In the genomic region with DNA sequence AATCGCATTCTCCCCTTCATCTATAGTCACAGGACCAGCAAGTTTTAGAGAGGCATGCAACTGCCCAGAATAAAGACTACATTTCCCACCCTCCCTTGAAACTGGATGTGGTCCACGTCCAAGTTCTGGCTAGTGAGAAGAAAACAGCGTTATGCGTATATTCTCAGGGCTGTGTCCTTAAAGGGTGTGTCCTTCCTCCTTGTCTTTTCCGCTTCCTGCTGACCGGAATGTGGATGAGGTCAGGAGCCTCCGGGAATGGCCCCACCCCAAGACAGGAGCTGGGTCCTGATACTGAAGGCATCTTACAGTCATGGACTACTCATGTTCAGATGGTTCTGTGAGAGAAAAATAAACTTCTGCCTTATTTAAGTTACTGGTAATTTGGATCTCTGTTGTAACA, we compare ENCODE assay signal across 19 cellular contexts. TPM values are rescaled to one million over a fixed set of nuclear protein-coding genes. Genes with fewer than 3 reads are reported as not detected.
A peak's percentile ranks its signal among the peaks of the same experiment; 100 is the strongest.
DNase-seq lines count a peak whose midpoint lies in the region; ATAC-seq and TF ChIP-seq lines count a peak whose summit lies in the region.
"Had no signal": no experiment of that assay in that cellular context is flagged by ENCODE, and none has a peak within 500 bp of the region (broad histone marks: within the 10 kb centered on the region; RNA-seq: fewer than 3 reads in every experiment).

No MANE protein-coding gene starts in this region.

- H3K4me1 Mint-ChIP-seq in activated T-helper 1 cell treated with anti-CD3 and anti-CD28 coated beads, Interleukin-12 subunit alpha, Interleukin-12 subunit beta, Interleukin-2, Interleukin-4 antibody, amounts not matched to agents 30 ng/mL and 10 ng/mL and 1 ng/mL, durations not matched to agents 14 hours and 24 hours and 36 hours (ENCODE audit: low read depth), result no peaks in the 10 kb centered on the region
- H3K4me1 Mint-ChIP-seq: activated CD4-positive, alpha-beta T cell treated with anti-CD3 and anti-CD28 coated beads, Interleukin-2, amount 10 ng/mL, durations not matched to agents 24 days and 14 days had no signal

- CTCF ChIA-PET in HCT116 (lab: Charles Lee), result no interaction called here

- no peak for TF ChIP-seq POLR2A in HCT116 (IDR thresholded peaks at IDR 0.05; ENCODE audit: borderline replicate concordance, extremely low read depth, insufficient read depth, insufficient read length)
- TF ChIP-seq POLR2A in body of pancreas (IDR thresholded peaks at IDR 0.05), result no peak
- TF ChIP-seq POLR2A in heart left ventricle (IDR thresholded peaks at IDR 0.05), result no peak

- ATAC-seq in HCT116, result peak; percentile 75
- ATAC-seq in body of pancreas, result peak; percentile 58
- peak; percentile 69 to 98 (median 94) for ATAC-seq in heart left ventricle
- peak; percentile 38 for ATAC-seq in sciatic nerve
- ATAC-seq: Panc1; stimulated activated memory B cell treated with anti-CD40 and anti-IgM and Interleukin-4, amounts not matched to agents 10 μg/mL and 1 μg/mL and 100 μg/mL, for 72 hours had no signal

- H2AFZ ChIP-seq in HCT116 (ENCODE audit: low read depth, low read length, poor library complexity, severe bottlenecking), result peak overlapping the region; percentile 85
- no peak overlapping the region for H2AFZ ChIP-seq in Karpas-422 (ENCODE audit: low read length)

- H3K36me3 ChIP-seq in HCT116 (ENCODE audit: control insufficient read depth in 1 of 2, insufficient read depth in 2 of 2, low read length in 2 of 2), result no peaks in the 10 kb centered on the region
- H3K36me3 ChIP-seq in body of pancreas (replicated peaks in 1 of 2; ENCODE audit: insufficient read depth in 1 of 2, low read depth in 2 of 2), result no peaks in the 10 kb centered on the region
- H3K36me3 ChIP-seq in heart left ventricle, result no peaks in the 10 kb centered on the region
- no peaks in the 10 kb centered on the region for H3K36me3 ChIP-seq in Karpas-422 (ENCODE audit: insufficient read depth, low read length)
- H3K36me3 ChIP-seq in tibial artery, result no peaks in the 10 kb centered on the region
- H3K36me3 ChIP-seq: BLaER1 had no signal

- H4K20me1 ChIP-seq in HCT116 (ENCODE audit: insufficient read depth), result no peaks in the 10 kb centered on the region
- no peaks in the 10 kb centered on the region for H4K20me1 ChIP-seq in Karpas-422 (ENCODE audit: insufficient read depth, low read depth, low read length)
- H4K20me1 ChIP-seq: BLaER1 had no signal

- H3K9me2 ChIP-seq in HCT116 (ENCODE audit: insufficient read depth), result no peaks in the 10 kb centered on the region
- H3K9me2 ChIP-seq in Karpas-422 (replicated peaks; ENCODE audit: insufficient read depth, low read length), result no peaks in the 10 kb centered on the region

- no peak overlapping the region for H3K27ac Mint-ChIP-seq in activated T-helper 1 cell treated with anti-CD3 and anti-CD28 coated beads, Interleukin-12 subunit alpha, Interleukin-12 subunit beta, Interleukin-2, Interleukin-4 antibody, amounts not matched to agents 30 ng/mL and 10 ng/mL and 1 ng/mL, durations not matched to agents 14 hours and 24 hours and 36 hours
- H3K27ac Mint-ChIP-seq: activated CD4-positive, alpha-beta T cell treated with anti-CD3 and anti-CD28 coated beads, Interleukin-2, amount 10 ng/mL, durations not matched to agents 24 days and 14 days; activated T-helper 2 cell treated with anti-CD3 and anti-CD28 coated beads, Interferon-gamma antibody, Interleukin-2, Interleukin-4, amounts not matched to agents 10 μg/mL and 5 μg/mL and 100 μg/mL, durations not matched to agents 14 hours and 24 hours and 36 hours; progenitor cell of endocrine pancreas; T-helper 2 cell treated with Interferon-gamma antibody and Interleukin-4, amounts not matched to agents 5 μg/mL and 100 μg/mL, for 36 hours had no signal

- no peaks in the 10 kb centered on the region for H3K36me3 Mint-ChIP-seq in activated T-helper 1 cell treated with anti-CD3 and anti-CD28 coated beads, Interleukin-12 subunit alpha, Interleukin-12 subunit beta, Interleukin-2, Interleukin-4 antibody, amounts not matched to agents 30 ng/mL and 10 ng/mL and 1 ng/mL, durations not matched to agents 14 hours and 24 hours and 36 hours (ENCODE audit: low read depth)
- H3K36me3 Mint-ChIP-seq: stimulated activated memory B cell treated with anti-CD40 and anti-IgM and Interleukin-4, amounts not matched to agents 10 μg/mL and 1 μg/mL and 100 μg/mL, for 72 hours had no signal

- 61% methylated on average over 7 of the region's 7 CpGs for WGBS in body of pancreas, 2 donors
- 39 to 54% (median 51%) methylated on average over 7 of the region's 7 CpGs for WGBS in heart left ventricle, 4 donors

- H3K4me3 ChIP-seq in HCT116 (replicated peaks in 1 of 2; ENCODE audit: low read depth in 1 of 2, low read length in 2 of 2) (peak overlapping the region; percentile 8 to 40; a peak in 3 of 4 replicates), body of pancreas (no peak overlapping the region), heart left ventricle (no peak overlapping the region), Karpas-422 (ENCODE audit: low read length) (no peak overlapping the region), tibial artery (no peak overlapping the region)
- H3K4me3 ChIP-seq: BLaER1 had no signal

- H3K27me3 Mint-ChIP-seq in activated T-helper 1 cell treated with anti-CD3 and anti-CD28 coated beads, Interleukin-12 subunit alpha, Interleukin-12 subunit beta, Interleukin-2, Interleukin-4 antibody, amounts not matched to agents 30 ng/mL and 10 ng/mL and 1 ng/mL, durations not matched to agents 14 hours and 24 hours and 36 hours (ENCODE audit: insufficient read depth), result peaks cover 3% of the 10 kb centered on the region
- H3K27me3 Mint-ChIP-seq: activated CD4-positive, alpha-beta T cell treated with anti-CD3 and anti-CD28 coated beads, Interleukin-2, amount 10 ng/mL, durations not matched to agents 24 days and 14 days; stimulated activated memory B cell treated with anti-CD40 and anti-IgM and Interleukin-4, amounts not matched to agents 10 μg/mL and 1 μg/mL and 100 μg/mL, for 72 hours had no signal

- no peaks in the 10 kb centered on the region for H3K79me2 ChIP-seq in HCT116 (ENCODE audit: insufficient read depth, low read length)
- no peaks in the 10 kb centered on the region for H3K79me2 ChIP-seq in Karpas-422 (ENCODE audit: low read length)

- no peak overlapping the region for H3K27ac ChIP-seq in HCT116 (ENCODE audit: low read depth, low read length)
- no peak overlapping the region for H3K27ac ChIP-seq in body of pancreas
- peak overlapping the region in 9 of 12 donors; percentile 13 to 78 (median 44) for H3K27ac ChIP-seq in heart left ventricle
- H3K27ac ChIP-seq in Karpas-422 (ENCODE audit: low read length), result no peak overlapping the region
- no peak overlapping the region for H3K27ac ChIP-seq in tibial artery
- H3K27ac ChIP-seq: BLaER1 had no signal

- peaks cover 4 to 25% of the 10 kb centered on the region in 2 experiments; a peak in 3 of 4 replicates for H3K4me1 ChIP-seq in HCT116 (ENCODE audit: control insufficient read depth in 1 of 2, insufficient read depth in 2 of 2, low read length in 2 of 2)
- H3K4me1 ChIP-seq in body of pancreas, result no peaks in the 10 kb centered on the region
- peaks cover 0 to 14% (median 4%) of the 10 kb centered on the region in 12 donors for H3K4me1 ChIP-seq in heart left ventricle
- H3K4me1 ChIP-seq in Karpas-422 (ENCODE audit: low read length), result peaks cover 8% of the 10 kb centered on the region
- H3K4me1 ChIP-seq in tibial artery, result peaks cover 0 to 3% (median 0%) of the 10 kb centered on the region in 4 donors
- H3K4me1 ChIP-seq: BLaER1 had no signal

- TF ChIP-seq RAD21 in HCT116 (IDR thresholded peaks at IDR 0.05; ENCODE audit: low read depth), result no peak

- no peak overlapping the region for H3K9ac ChIP-seq in HCT116 (ENCODE audit: low read length)
- H3K9ac ChIP-seq in Karpas-422 (ENCODE audit: low read length), result no peak overlapping the region
- H3K9ac ChIP-seq: BLaER1 had no signal

- POLR2A ChIA-PET in HCT116 (lab: Charles Lee), result no interaction called here

- peak overlapping the region; percentile 55 for H3K4me2 ChIP-seq in HCT116 (ENCODE audit: low read length)
- no peak overlapping the region for H3K4me2 ChIP-seq in Karpas-422 (ENCODE audit: low read depth, low read length, poor library complexity, severe bottlenecking)
- H3K4me2 ChIP-seq: BLaER1 had no signal

- intact Hi-C loops in HCT116 (cut with micrococcal nuclease), result no loop called here
- intact Hi-C loops in body of pancreas (cut with DNase I), result no loop called here
- intact Hi-C loops in heart left ventricle (cut with DNase I), result loop anchor here in 2 of 10 donors (5.0 to 10.0 kb wide), 2 partner anchors 165 to 303 kb away; no protein-coding TSS in a partner anchor
- intact Hi-C loops in sciatic nerve (cut with DNase I), result no loop called here
- intact Hi-C loops in activated T-helper 1 cell treated with anti-CD3 and anti-CD28 coated beads, Interleukin-12 subunit alpha, Interleukin-12 subunit beta, Interleukin-2, Interleukin-4 antibody, amounts not matched to agents 30 ng/mL and 10 ng/mL and 1 ng/mL, durations not matched to agents 14 hours and 24 hours and 36 hours (cut with micrococcal nuclease), result no loop called here
- intact Hi-C loops in tibial artery (cut with DNase I; ENCODE audit: low total_unique reads), result no loop called here

- H3K27me3 ChIP-seq in HCT116 (ENCODE audit: insufficient read depth, low read length), result no peaks in the 10 kb centered on the region
- no peaks in the 10 kb centered on the region for H3K27me3 ChIP-seq in body of pancreas
- H3K27me3 ChIP-seq in heart left ventricle, result no peaks in the 10 kb centered on the region
- no peaks in the 10 kb centered on the region; the same call in 1 of the 2 replicates for H3K27me3 ChIP-seq in Karpas-422 (ENCODE audit: low read length)
- no peaks in the 10 kb centered on the region for H3K27me3 ChIP-seq in tibial artery
- H3K27me3 ChIP-seq: BLaER1 had no signal

- DNase-seq in HCT116 (ENCODE audit: low read depth, low spot score) (no peak), body of pancreas (no peak), heart left ventricle (peak in 4 of 5 donors; percentile 54 to 81 (median 57)), sciatic nerve (ENCODE audit: low spot score) (no peak), Karpas-422 (no peak), tibial artery (no peak), DMS53 (lab: John Stamatoyannopoulos, UW) (no peak)
- DNase-seq in activated T-helper 1 cell treated with anti-CD3 and anti-CD28 coated beads, Interleukin-12 subunit alpha, Interleukin-12 subunit beta, Interleukin-2, Interleukin-4 antibody, amounts not matched to agents 30 ng/mL and 10 ng/mL and 1 ng/mL, durations not matched to agents 14 hours and 24 hours and 36 hours (ENCODE audit: low spot score), result no peak
- DNase-seq: activated CD4-positive, alpha-beta T cell treated with anti-CD3 and anti-CD28 coated beads, Interleukin-2, amount 10 ng/mL, durations not matched to agents 24 days and 14 days; midbrain; NCI-H1417 treated with DMSO at 0.1 percent for 48 hours; NCI-H510A treated with DMSO at 0.1 percent for 48 hours; stimulated activated CD4-positive, alpha-beta T cell treated with anti-CD3 and anti-CD28 coated beads, Interleukin-4, amount 100 ng/mL, for 1 hour had no signal

- H3K9me3 ChIP-seq in HCT116 (ENCODE audit: control insufficient read depth in 1 of 2, insufficient read depth in 1 of 2, low read depth in 1 of 2, low read length in 2 of 2) (no peaks in the 10 kb centered on the region), body of pancreas (no peaks in the 10 kb centered on the region), heart left ventricle (peaks cover 0 to 6% (median 0%) of the 10 kb centered on the region in 12 donors), Karpas-422 (ENCODE audit: low read length) (no peaks in the 10 kb centered on the region), tibial artery (no peaks in the 10 kb centered on the region)
- H3K9me3 ChIP-seq: BLaER1 had no signal

- no peak overlapping the region for H3K4me3 Mint-ChIP-seq in activated T-helper 1 cell treated with anti-CD3 and anti-CD28 coated beads, Interleukin-12 subunit alpha, Interleukin-12 subunit beta, Interleukin-2, Interleukin-4 antibody, amounts not matched to agents 30 ng/mL and 10 ng/mL and 1 ng/mL, durations not matched to agents 14 hours and 24 hours and 36 hours
- H3K4me3 Mint-ChIP-seq: activated CD4-positive, alpha-beta T cell treated with anti-CD3 and anti-CD28 coated beads, Interleukin-2, amount 10 ng/mL, durations not matched to agents 24 days and 14 days; stimulated activated memory B cell treated with anti-CD40 and anti-IgM and Interleukin-4, amounts not matched to agents 10 μg/mL and 1 μg/mL and 100 μg/mL, for 72 hours; T-helper 2 cell treated with Interferon-gamma antibody and Interleukin-4, amounts not matched to agents 5 μg/mL and 100 μg/mL, for 36 hours had no signal

- H3K9me3 Mint-ChIP-seq in activated T-helper 1 cell treated with anti-CD3 and anti-CD28 coated beads, Interleukin-12 subunit alpha, Interleukin-12 subunit beta, Interleukin-2, Interleukin-4 antibody, amounts not matched to agents 30 ng/mL and 10 ng/mL and 1 ng/mL, durations not matched to agents 14 hours and 24 hours and 36 hours, result no peaks in the 10 kb centered on the region
- H3K9me3 Mint-ChIP-seq: activated CD4-positive, alpha-beta T cell treated with anti-CD3 and anti-CD28 coated beads, Interleukin-2, amount 10 ng/mL, durations not matched to agents 24 days and 14 days; activated T-helper 2 cell treated with anti-CD3 and anti-CD28 coated beads, Interferon-gamma antibody, Interleukin-2, Interleukin-4, amounts not matched to agents 10 μg/mL and 5 μg/mL and 100 μg/mL, durations not matched to agents 14 hours and 24 hours and 36 hours; stimulated activated memory B cell treated with anti-CD40 and anti-IgM and Interleukin-4, amounts not matched to agents 10 μg/mL and 1 μg/mL and 100 μg/mL, for 72 hours; T-helper 2 cell treated with Interferon-gamma antibody and Interleukin-4, amounts not matched to agents 5 μg/mL and 100 μg/mL, for 36 hours had no signal

- TF ChIP-seq CTCF in HCT116 (IDR thresholded peaks at IDR 0.05 in 2 of 3, conservative IDR thresholded peaks at IDR 0.05 in 1 of 3; ENCODE audit: borderline replicate concordance in 1 of 3, insufficient read depth in 1 of 3, low read depth in 2 of 3, low read length in 2 of 3), result no peak
- no peak for TF ChIP-seq CTCF in body of pancreas (IDR thresholded peaks at IDR 0.05)
- TF ChIP-seq CTCF in heart left ventricle (IDR thresholded peaks at IDR 0.05), result no peak
- no peak for TF ChIP-seq CTCF in tibial artery (IDR thresholded peaks at IDR 0.05)

- BruUV-seq in HCT116 (replicated peaks; lab: Mats Ljungman, UMichigan), result no TSS peak

- RAD21 ChIA-PET in HCT116 (lab: Charles Lee; ENCODE audit: low non-redundant PET in 1 of 2, low total read pairs in 2 of 2, uncharacterized antibody in 2 of 2, unreplicated experiment in 2 of 2), result no interaction called here

RNA-seq across cellular contexts. Expression of gene CHST2, which starts 20.2 kb away (rescaled TPM):
- total RNA-seq in HCT116 (2021; ENCODE audit: unreplicated experiment), result 1.7 TPM
- polyA plus RNA-seq in HCT116 (2012), result 0.54 and 0.61 TPM in 2 replicates
- total RNA-seq in body of pancreas, result 1 to 10 TPM; 1.3 to 4.3 TPM
- 1 to 10 TPM; 1.3 to 8.7 (median 2.4) TPM for total RNA-seq in heart left ventricle
- polyA plus RNA-seq in heart left ventricle, result 1 to 10 TPM in 1 of 2 donors, under 1 TPM in 1; 0.84 to 2.8 TPM
- total RNA-seq in sciatic nerve, result 37.1 TPM
- total RNA-seq in activated T-helper 1 cell treated with anti-CD3 and anti-CD28 coated beads, Interleukin-12 subunit alpha, Interleukin-12 subunit beta, Interleukin-2, Interleukin-4 antibody, amounts not matched to agents 30 ng/mL and 10 ng/mL and 1 ng/mL, durations not matched to agents 14 hours and 24 hours and 36 hours, result 11.3 and 11.4 TPM in 2 replicates
- total RNA-seq in Karpas-422 (2014; rRNA removed; shearing (Covaris generic); ENCODE audit: low replicate concordance), result 14.3 and 23.8 TPM in 2 replicates

Comparison
In these comparisons a context has a peak if more than half of its experiments do, and no peak if none do; other contexts are left out.
1. ATAC-seq: peak in every context shown above with its lines; median percentile 94 in heart left ventricle; 75 in HCT116; 58 in body of pancreas; 38 in sciatic nerve.
2. DNase-seq: peak in heart left ventricle (4 of 5); none in HCT116 (single experiment), body of pancreas (0 of 4), sciatic nerve (single experiment), activated T-helper 1 cell treated with anti-CD3 and anti-CD28 coated beads, Interleukin-12 subunit alpha, Interleukin-12 subunit beta, Interleukin-2, Interleukin-4 antibody, amounts not matched to agents 30 ng/mL and 10 ng/mL and 1 ng/mL, durations not matched to agents 14 hours and 24 hours and 36 hours (single experiment), Karpas-422 (single experiment), tibial artery (0 of 2) and DMS53 (single experiment).
3. H3K27ac ChIP-seq: peak in heart left ventricle (9 of 12); none in HCT116 (single experiment), body of pancreas (0 of 4), Karpas-422 (single experiment) and tibial artery (0 of 2).
4. H3K4me3 ChIP-seq: peak in HCT116 (2 of 2); none in body of pancreas (0 of 2), heart left ventricle (0 of 12), Karpas-422 (single experiment) and tibial artery (0 of 2).